In the genomic region with DNA sequence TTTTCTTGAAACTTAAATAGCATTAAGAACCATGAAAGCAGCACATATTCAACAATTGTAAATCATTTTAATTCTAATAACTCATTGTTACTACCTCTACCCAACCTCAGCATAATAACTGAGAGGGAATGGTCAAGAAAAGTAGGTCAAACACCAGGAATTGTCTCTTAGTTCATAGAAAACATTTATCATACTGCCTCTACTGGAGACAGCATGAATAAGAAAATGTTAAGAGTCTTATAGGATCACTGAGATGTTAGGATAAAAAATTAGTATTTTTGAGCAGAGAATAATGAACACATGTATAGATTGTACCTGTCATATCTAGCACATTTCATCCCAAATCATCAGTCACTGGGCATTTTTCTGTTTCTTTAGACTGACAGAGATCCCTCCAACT, we compare ENCODE assay signal across 1 cellular context.
TF ChIP-seq lines count a peak whose summit lies in the region.

No MANE protein-coding gene starts in this region.

TF ChIP-seq in GM23338, 12 proteins besides CTCF, POLR2A, EP300 and RAD21 (continued from another document):
- TF ChIP-seq, protein P1, sequence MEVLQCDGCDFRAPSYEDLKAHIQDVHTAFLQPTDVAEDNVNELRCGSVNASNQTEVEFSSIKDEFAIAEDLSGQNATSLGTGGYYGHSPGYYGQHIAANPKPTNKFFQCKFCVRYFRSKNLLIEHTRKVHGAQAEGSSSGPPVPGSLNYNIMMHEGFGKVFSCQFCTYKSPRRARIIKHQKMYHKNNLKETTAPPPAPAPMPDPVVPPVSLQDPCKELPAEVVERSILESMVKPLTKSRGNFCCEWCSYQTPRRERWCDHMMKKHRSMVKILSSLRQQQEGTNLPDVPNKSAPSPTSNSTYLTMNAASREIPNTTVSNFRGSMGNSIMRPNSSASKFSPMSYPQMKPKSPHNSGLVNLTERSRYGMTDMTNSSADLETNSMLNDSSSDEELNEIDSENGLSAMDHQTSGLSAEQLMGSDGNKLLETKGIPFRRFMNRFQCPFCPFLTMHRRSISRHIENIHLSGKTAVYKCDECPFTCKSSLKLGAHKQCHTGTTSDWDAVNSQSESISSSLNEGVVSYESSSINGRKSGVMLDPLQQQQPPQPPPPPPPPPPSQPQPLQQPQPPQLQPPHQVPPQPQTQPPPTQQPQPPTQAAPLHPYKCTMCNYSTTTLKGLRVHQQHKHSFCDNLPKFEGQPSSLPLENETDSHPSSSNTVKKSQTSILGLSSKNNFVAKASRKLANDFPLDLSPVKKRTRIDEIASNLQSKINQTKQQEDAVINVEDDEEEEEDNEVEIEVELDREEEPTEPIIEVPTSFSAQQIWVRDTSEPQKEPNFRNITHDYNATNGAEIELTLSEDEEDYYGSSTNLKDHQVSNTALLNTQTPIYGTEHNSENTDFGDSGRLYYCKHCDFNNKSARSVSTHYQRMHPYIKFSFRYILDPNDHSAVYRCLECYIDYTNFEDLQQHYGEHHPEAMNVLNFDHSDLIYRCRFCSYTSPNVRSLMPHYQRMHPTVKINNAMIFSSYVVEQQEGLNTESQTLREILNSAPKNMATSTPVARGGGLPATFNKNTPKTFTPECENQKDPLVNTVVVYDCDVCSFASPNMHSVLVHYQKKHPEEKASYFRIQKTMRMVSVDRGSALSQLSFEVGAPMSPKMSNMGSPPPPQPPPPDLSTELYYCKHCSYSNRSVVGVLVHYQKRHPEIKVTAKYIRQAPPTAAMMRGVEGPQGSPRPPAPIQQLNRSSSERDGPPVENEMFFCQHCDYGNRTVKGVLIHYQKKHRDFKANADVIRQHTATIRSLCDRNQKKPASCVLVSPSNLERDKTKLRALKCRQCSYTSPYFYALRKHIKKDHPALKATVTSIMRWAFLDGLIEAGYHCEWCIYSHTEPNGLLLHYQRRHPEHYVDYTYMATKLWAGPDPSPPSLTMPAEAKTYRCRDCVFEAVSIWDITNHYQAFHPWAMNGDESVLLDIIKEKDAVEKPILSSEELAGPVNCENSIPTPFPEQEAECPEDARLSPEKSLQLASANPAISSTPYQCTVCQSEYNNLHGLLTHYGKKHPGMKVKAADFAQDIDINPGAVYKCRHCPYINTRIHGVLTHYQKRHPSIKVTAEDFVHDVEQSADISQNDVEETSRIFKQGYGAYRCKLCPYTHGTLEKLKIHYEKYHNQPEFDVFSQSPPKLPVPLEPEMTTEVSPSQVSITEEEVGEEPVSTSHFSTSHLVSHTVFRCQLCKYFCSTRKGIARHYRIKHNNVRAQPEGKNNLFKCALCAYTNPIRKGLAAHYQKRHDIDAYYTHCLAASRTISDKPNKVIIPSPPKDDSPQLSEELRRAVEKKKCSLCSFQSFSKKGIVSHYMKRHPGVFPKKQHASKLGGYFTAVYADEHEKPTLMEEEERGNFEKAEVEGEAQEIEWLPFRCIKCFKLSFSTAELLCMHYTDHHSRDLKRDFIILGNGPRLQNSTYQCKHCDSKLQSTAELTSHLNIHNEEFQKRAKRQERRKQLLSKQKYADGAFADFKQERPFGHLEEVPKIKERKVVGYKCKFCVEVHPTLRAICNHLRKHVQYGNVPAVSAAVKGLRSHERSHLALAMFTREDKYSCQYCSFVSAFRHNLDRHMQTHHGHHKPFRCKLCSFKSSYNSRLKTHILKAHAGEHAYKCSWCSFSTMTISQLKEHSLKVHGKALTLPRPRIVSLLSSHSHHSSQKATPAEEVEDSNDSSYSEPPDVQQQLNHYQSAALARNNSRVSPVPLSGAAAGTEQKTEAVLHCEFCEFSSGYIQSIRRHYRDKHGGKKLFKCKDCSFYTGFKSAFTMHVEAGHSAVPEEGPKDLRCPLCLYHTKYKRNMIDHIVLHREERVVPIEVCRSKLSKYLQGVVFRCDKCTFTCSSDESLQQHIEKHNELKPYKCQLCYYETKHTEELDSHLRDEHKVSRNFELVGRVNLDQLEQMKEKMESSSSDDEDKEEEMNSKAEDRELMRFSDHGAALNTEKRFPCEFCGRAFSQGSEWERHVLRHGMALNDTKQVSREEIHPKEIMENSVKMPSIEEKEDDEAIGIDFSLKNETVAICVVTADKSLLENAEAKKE (CRISPR knock-in tag; IDR thresholded peaks at IDR 0.05): no peak
- TF ChIP-seq NANOG (IDR thresholded peaks at IDR 0.05; ENCODE audit: borderline replicate concordance) (no peak), POLR2AphosphoS5 (IDR thresholded peaks at IDR 0.05; ENCODE audit: low read depth) (no peak), EZH2 (IDR thresholded peaks at IDR 0.05; ENCODE audit: low read depth, unreplicated experiment) (no peak), CREB1 (CRISPR knock-in tag; IDR thresholded peaks at IDR 0.05; ENCODE audit: low read depth) (no peak), ZNF331 (CRISPR knock-in tag; IDR thresholded peaks at IDR 0.05; ENCODE audit: low read depth) (no peak)
- TF ChIP-seq, protein P2, sequence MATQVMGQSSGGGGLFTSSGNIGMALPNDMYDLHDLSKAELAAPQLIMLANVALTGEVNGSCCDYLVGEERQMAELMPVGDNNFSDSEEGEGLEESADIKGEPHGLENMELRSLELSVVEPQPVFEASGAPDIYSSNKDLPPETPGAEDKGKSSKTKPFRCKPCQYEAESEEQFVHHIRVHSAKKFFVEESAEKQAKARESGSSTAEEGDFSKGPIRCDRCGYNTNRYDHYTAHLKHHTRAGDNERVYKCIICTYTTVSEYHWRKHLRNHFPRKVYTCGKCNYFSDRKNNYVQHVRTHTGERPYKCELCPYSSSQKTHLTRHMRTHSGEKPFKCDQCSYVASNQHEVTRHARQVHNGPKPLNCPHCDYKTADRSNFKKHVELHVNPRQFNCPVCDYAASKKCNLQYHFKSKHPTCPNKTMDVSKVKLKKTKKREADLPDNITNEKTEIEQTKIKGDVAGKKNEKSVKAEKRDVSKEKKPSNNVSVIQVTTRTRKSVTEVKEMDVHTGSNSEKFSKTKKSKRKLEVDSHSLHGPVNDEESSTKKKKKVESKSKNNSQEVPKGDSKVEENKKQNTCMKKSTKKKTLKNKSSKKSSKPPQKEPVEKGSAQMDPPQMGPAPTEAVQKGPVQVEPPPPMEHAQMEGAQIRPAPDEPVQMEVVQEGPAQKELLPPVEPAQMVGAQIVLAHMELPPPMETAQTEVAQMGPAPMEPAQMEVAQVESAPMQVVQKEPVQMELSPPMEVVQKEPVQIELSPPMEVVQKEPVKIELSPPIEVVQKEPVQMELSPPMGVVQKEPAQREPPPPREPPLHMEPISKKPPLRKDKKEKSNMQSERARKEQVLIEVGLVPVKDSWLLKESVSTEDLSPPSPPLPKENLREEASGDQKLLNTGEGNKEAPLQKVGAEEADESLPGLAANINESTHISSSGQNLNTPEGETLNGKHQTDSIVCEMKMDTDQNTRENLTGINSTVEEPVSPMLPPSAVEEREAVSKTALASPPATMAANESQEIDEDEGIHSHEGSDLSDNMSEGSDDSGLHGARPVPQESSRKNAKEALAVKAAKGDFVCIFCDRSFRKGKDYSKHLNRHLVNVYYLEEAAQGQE (IDR thresholded peaks at IDR 0.05; ENCODE audit: unreplicated experiment): no peak
